Comparison of ENCODE assay signal across 8 cellular contexts in genomic region chr19:41225238-41226052, GRCh38. TPM values are rescaled to one million over a fixed set of nuclear protein-coding genes. Genes with fewer than 3 reads are reported as not detected.
DNase-seq lines count a peak whose midpoint lies in the region; ATAC-seq, FAIRE-seq and TF ChIP-seq lines count a peak whose summit lies in the region.

No MANE protein-coding gene starts in this region.

- H3K9me3 ChIP-seq in kidney (ENCODE audit: control insufficient read depth in 1 of 2, low read length in 2 of 2), result no peaks in the 10 kb centered on the region

- intact Hi-C loops in kidney (cut with DNase I), result no loop called here

- DNase-seq in Daoy (ENCODE audit: low read depth) (peak; percentile 98), SW 1271 (lab: John Stamatoyannopoulos, UW) (peak; percentile 89 to 97), brain pericyte (ENCODE audit: low read depth, low spot score) (peak; percentile 60), kidney (no peak), NCI-H446 (lab: John Stamatoyannopoulos, UW) (no peak), NCI-H128 (lab: John Stamatoyannopoulos, UW; ENCODE audit: unreplicated experiment) (no peak)
- peak; percentile 14 to 29 for DNase-seq in stimulated activated CD4-positive, alpha-beta T cell treated with anti-CD3 and anti-CD28 coated beads, Interleukin-1b, Interleukin-23, amount 100 ng/mL, for 4 hours (ENCODE audit: low read depth in 2 of 2)

- no peaks in the 10 kb centered on the region for H3K36me3 ChIP-seq in kidney (ENCODE audit: control insufficient read depth in 1 of 2, insufficient read depth in 2 of 2, low read length in 2 of 2)

- H3K9ac ChIP-seq in kidney (ENCODE audit: low read length in 2 of 2), result peak overlapping the region in 1 of 2 donors; percentile 19

- no peak for TF ChIP-seq CTCF in kidney (IDR thresholded peaks at IDR 0.05; ENCODE audit: borderline replicate concordance, extremely low read depth, insufficient read depth)

- peaks cover 5 to 9% of the 10 kb centered on the region in 2 donors for H3K4me1 ChIP-seq in kidney (ENCODE audit: control insufficient read depth in 1 of 2, insufficient read depth in 1 of 2, low read depth in 1 of 2, low read length in 2 of 2)

- H3K4me3 ChIP-seq in kidney (ENCODE audit: low read length in 2 of 2), result peak overlapping the region in 1 of 2 donors; percentile 53

- peak overlapping the region; percentile 14 to 64 for H3K27ac ChIP-seq in kidney (ENCODE audit: low read depth in 2 of 2, low read length in 2 of 2)

- ATAC-seq in GM18868 (IDR thresholded peaks at IDR 0.05; ENCODE audit: unreplicated experiment), result no peak

- FAIRE-seq in kidney (lab: Jason Lieb, UNC), result no peak

RNA-seq across cellular contexts. Expression of gene AXL, which starts 6.4 kb away (rescaled TPM):
- total RNA-seq in Daoy (2014; rRNA removed; shearing (Covaris generic)), result 170 and 174 TPM in 2 replicates
- 37.4 TPM for total RNA-seq in kidney
- 6.3 TPM for polyA plus RNA-seq in kidney (ENCODE audit: insufficient read depth, low read depth, low replicate concordance)

RNA-seq across cellular contexts. Expression of gene CYP2S1, which starts 32.4 kb away (rescaled TPM):
- 0.77 and 5.0 TPM in 2 replicates for total RNA-seq in Daoy (2014; rRNA removed; shearing (Covaris generic))
- total RNA-seq in kidney, result 2.0 TPM
- 0.97 TPM for polyA plus RNA-seq in kidney (ENCODE audit: insufficient read depth, low read depth, low replicate concordance)

RNA-seq across cellular contexts. Expression of gene HNRNPUL1, which starts 38.7 kb away (rescaled TPM):
- total RNA-seq in Daoy (2014; rRNA removed; shearing (Covaris generic)), result 148 and 172 TPM in 2 replicates
- 182 TPM for total RNA-seq in kidney
- polyA plus RNA-seq in kidney (ENCODE audit: insufficient read depth, low read depth, low replicate concordance), result 51.0 TPM

Comparison
In these comparisons a context has a peak if more than half of its experiments do, and no peak if none do; other contexts are left out.
1. DNase-seq: peak in Daoy (single experiment), SW 1271 (2 of 2), brain pericyte (single experiment) and stimulated activated CD4-positive, alpha-beta T cell treated with anti-CD3 and anti-CD28 coated beads, Interleukin-1b, Interleukin-23, amount 100 ng/mL, for 4 hours (2 of 2); none in kidney (single experiment), NCI-H446 (0 of 2) and NCI-H128 (single experiment).